Comparison of ENCODE assay signal across 12 cellular contexts in genomic region chr3:113783980-113784379, GRCh38. TPM values are rescaled to one million over a fixed set of nuclear protein-coding genes. Genes with fewer than 3 reads are reported as not detected.
A peak's percentile ranks its signal among the peaks of the same experiment; 100 is the strongest.
DNase-seq lines count a peak whose midpoint lies in the region; ATAC-seq and TF ChIP-seq lines count a peak whose summit lies in the region.
"Had no signal": no experiment of that assay in that cellular context is flagged by ENCODE, and none has a peak within 500 bp of the region (broad histone marks: within the 10 kb centered on the region; RNA-seq: fewer than 3 reads in every experiment).

No MANE protein-coding gene starts in this region.

- no peak overlapping the region for H3K4me3 ChIP-seq in PC-9
- no peak overlapping the region for H3K4me3 ChIP-seq in suprapubic skin
- H3K4me3 ChIP-seq in testis: no peak overlapping the region
- H3K4me3 ChIP-seq: gastroesophageal sphincter, sigmoid colon had no signal

- H3K9me3 Mint-ChIP-seq in activated CD8-positive, alpha-beta memory T cell treated with anti-CD3 and anti-CD28 coated beads, Interleukin-2, amount 10 ng/mL, durations not matched to agents 7 days and 5 days (ENCODE audit: low read depth): no peaks in the 10 kb centered on the region

- TF ChIP-seq POLR2A in suprapubic skin (IDR thresholded peaks at IDR 0.05) (no peak), testis (IDR thresholded peaks at IDR 0.05) (no peak)

- no peaks in the 10 kb centered on the region for H3K4me1 ChIP-seq in PC-9 (replicated peaks; ENCODE audit: insufficient read depth)
- H3K4me1 ChIP-seq in suprapubic skin: peaks cover 7% of the 10 kb centered on the region
- H3K4me1 ChIP-seq in testis: no peaks in the 10 kb centered on the region

- H3K36me3 Mint-ChIP-seq in activated CD8-positive, alpha-beta memory T cell treated with anti-CD3 and anti-CD28 coated beads, Interleukin-2, amount 10 ng/mL, durations not matched to agents 7 days and 5 days: peaks cover 7% of the 10 kb centered on the region

- H2AFZ ChIP-seq in PC-9: no peak overlapping the region

- TF ChIP-seq EP300 in suprapubic skin (IDR thresholded peaks at IDR 0.05): no peak

- H3K27ac Mint-ChIP-seq in activated CD8-positive, alpha-beta memory T cell treated with anti-CD3 and anti-CD28 coated beads, Interleukin-2, amount 10 ng/mL, durations not matched to agents 7 days and 5 days: peak overlapping the region; percentile 30

- no peaks in the 10 kb centered on the region for H3K9me3 ChIP-seq in PC-9 (ENCODE audit: insufficient read depth, low read depth)
- no peaks in the 10 kb centered on the region for H3K9me3 ChIP-seq in suprapubic skin
- no peaks in the 10 kb centered on the region for H3K9me3 ChIP-seq in testis
- H3K9me3 ChIP-seq: gastroesophageal sphincter, sigmoid colon had no signal

- intact Hi-C loops in PC-9 (cut with micrococcal nuclease; ENCODE audit: unreplicated experiment): loop anchor here (1.0 kb wide), 1 partner anchor 37 kb away; the partner anchor contains the start of gene ATP6V1A
- intact Hi-C loops in testis (cut with DNase I; ENCODE audit: low total_unique reads): no loop called here

- WGBS in suprapubic skin: 54% methylated on average over 4 of the region's 4 CpGs
- WGBS in testis, 2 donors: 80 to 82% methylated on average over 4 of the region's 4 CpGs

- TF ChIP-seq CTCF in PC-9 (conservative IDR thresholded peaks at IDR 0.05) (no peak), suprapubic skin (IDR thresholded peaks at IDR 0.05) (no peak), testis (IDR thresholded peaks at IDR 0.05) (no peak)

- 0 out of 2 replicates have a peak overlapping the region, but pooled peaks have one; percentile 9 for H3K27ac ChIP-seq in PC-9
- H3K27ac ChIP-seq in suprapubic skin: peak overlapping the region; percentile 43
- no peak overlapping the region for H3K27ac ChIP-seq in testis

- H3K79me2 ChIP-seq in PC-9 (ENCODE audit: low read depth): no peaks in the 10 kb centered on the region

- CTCF ChIA-PET in activated CD8-positive, alpha-beta memory T cell treated with anti-CD3 and anti-CD28 coated beads, Interleukin-2, amount 10 ng/mL, durations not matched to agents 7 days and 5 days (lab: Charles Lee): interaction anchor here (0.8 kb wide), 1 partner anchor 48 kb away, joined by 3 read pairs; no protein-coding TSS in a partner anchor
- CTCF ChIA-PET in PC-9 (lab: Charles Lee): no interaction called here

- peaks cover 12% of the 10 kb centered on the region for H3K4me1 Mint-ChIP-seq in activated CD8-positive, alpha-beta memory T cell treated with anti-CD3 and anti-CD28 coated beads, Interleukin-2, amount 10 ng/mL, durations not matched to agents 7 days and 5 days

- H4K20me1 ChIP-seq in PC-9 (ENCODE audit: insufficient read depth): no peaks in the 10 kb centered on the region

- H3K4me2 ChIP-seq in PC-9: no peak overlapping the region

- BruUV-seq in PC-9 (replicated peaks; lab: Mats Ljungman, UMichigan): no TSS peak

- ATAC-seq in activated CD8-positive, alpha-beta memory T cell treated with anti-CD3 and anti-CD28 coated beads, Interleukin-2, amount 10 ng/mL, durations not matched to agents 7 days and 5 days: no peak
- no peak for ATAC-seq in GM18858 (IDR thresholded peaks at IDR 0.05; ENCODE audit: unreplicated experiment)
- ATAC-seq in GM18873 (IDR thresholded peaks at IDR 0.05; ENCODE audit: low FRiP score, unreplicated experiment): no peak
- ATAC-seq: gastroesophageal sphincter had no signal

- H3K4me3 Mint-ChIP-seq in activated CD8-positive, alpha-beta memory T cell treated with anti-CD3 and anti-CD28 coated beads, Interleukin-2, amount 10 ng/mL, durations not matched to agents 7 days and 5 days: no peak overlapping the region

- POLR2A ChIA-PET in PC-9 (lab: Charles Lee; ENCODE audit: unreplicated experiment): interaction anchor here (0.7 kb wide), 1 partner anchor 1502 kb away, joined by 9 read pairs; no protein-coding TSS in a partner anchor

- H3F3A ChIP-seq in PC-9 (ENCODE audit: insufficient read depth, low read depth): 0 out of 2 replicates have a peak, but pooled peaks cover 9% of the 10 kb centered on the region

- H3K9me2 ChIP-seq in PC-9 (ENCODE audit: insufficient read depth): no peaks in the 10 kb centered on the region

- DNase-seq in activated CD8-positive, alpha-beta memory T cell treated with anti-CD3 and anti-CD28 coated beads, Interleukin-2, amount 10 ng/mL, durations not matched to agents 7 days and 5 days: no peak
- no peak for DNase-seq in activated CD8-positive, alpha-beta memory T cell treated with anti-CD3 and anti-CD28 coated beads, Interleukin-2, amount 50 U/mL, for 48 hours
- DNase-seq in PC-9 (no peak), iPS DF 4.7 (ENCODE audit: extremely low read depth, low spot score) (peak; percentile 19), suprapubic skin (ENCODE audit: low spot score in 2 of 2) (no peak), testis (no peak)
- DNase-seq: activated gamma-delta T cell treated with Interleukin-2 at 50 U/mL for 16 hours, NCI-H1694, sigmoid colon had no signal

- H3K27me3 Mint-ChIP-seq in activated CD8-positive, alpha-beta memory T cell treated with anti-CD3 and anti-CD28 coated beads, Interleukin-2, amount 10 ng/mL, durations not matched to agents 7 days and 5 days: no peaks in the 10 kb centered on the region

- 0 out of 2 replicates have a peak, but pooled peaks cover 4% of the 10 kb centered on the region for H3K36me3 ChIP-seq in PC-9 (ENCODE audit: low read depth)
- peaks cover 37% of the 10 kb centered on the region for H3K36me3 ChIP-seq in suprapubic skin
- H3K36me3 ChIP-seq in testis (ENCODE audit: low read depth, missing control alignments): no peaks in the 10 kb centered on the region

- H3K27me3 ChIP-seq in PC-9 (ENCODE audit: insufficient read depth, low read depth) (no peaks in the 10 kb centered on the region), suprapubic skin (no peaks in the 10 kb centered on the region), testis (no peaks in the 10 kb centered on the region)
- H3K27me3 ChIP-seq: gastroesophageal sphincter, sigmoid colon had no signal

RNA-seq across cellular contexts. Expression of gene ATP6V1A, which starts 37.1 kb away (rescaled TPM):
- 10 to 100 TPM; 30.0 to 50.3 TPM for total RNA-seq in activated CD8-positive, alpha-beta memory T cell treated with anti-CD3 and anti-CD28 coated beads, Interleukin-2, amount 10 ng/mL, durations not matched to agents 7 days and 5 days
- 56.2 and 75.1 TPM in 2 replicates for total RNA-seq in PC-9 (2021)
- 10 to 100 TPM; 43.5 to 63.5 (median 58.7) TPM for total RNA-seq in suprapubic skin
- 10 to 100 TPM; 51.6 to 55.9 TPM for total RNA-seq in testis
- 37.8 TPM for polyA plus RNA-seq in testis (ENCODE audit: insufficient read depth, low read depth, low replicate concordance)

RNA-seq across cellular contexts. Expression of gene NAA50, which starts 37.9 kb away (rescaled TPM):
- total RNA-seq in activated CD8-positive, alpha-beta memory T cell treated with anti-CD3 and anti-CD28 coated beads, Interleukin-2, amount 10 ng/mL, durations not matched to agents 7 days and 5 days: 100 to 1,000 TPM; 106 to 134 TPM
- total RNA-seq in PC-9 (2021) (198 and 221 TPM in 2 replicates), suprapubic skin (100 to 1,000 TPM in 3 of 4 donors, 10 to 100 TPM in 1; 87.3 to 184 (median 128) TPM), testis (100 to 1,000 TPM; 139 to 174 TPM)
- polyA plus RNA-seq in testis (ENCODE audit: insufficient read depth, low read depth, low replicate concordance): 100.0 TPM

RNA-seq across cellular contexts. Expression of gene GRAMD1C, which starts 54.6 kb away (rescaled TPM):
- 1 to 10 TPM in 1 of 2 experiments, under 1 TPM in 1; 0.40 to 1.1 TPM for total RNA-seq in activated CD8-positive, alpha-beta memory T cell treated with anti-CD3 and anti-CD28 coated beads, Interleukin-2, amount 10 ng/mL, durations not matched to agents 7 days and 5 days
- total RNA-seq in PC-9 (2021): 14.7 and 15.7 TPM in 2 replicates
- 10 to 100 TPM; 16.5 to 70.9 (median 25.5) TPM for total RNA-seq in suprapubic skin
- 10 to 100 TPM; 24.1 to 24.3 TPM for total RNA-seq in testis
- polyA plus RNA-seq in testis (ENCODE audit: insufficient read depth, low read depth, low replicate concordance): 45.5 TPM

Comparison
In these comparisons a context has a peak if more than half of its experiments do, and no peak if none do; other contexts are left out.
1. H3K27ac ChIP-seq: peak in PC-9 (single experiment) and suprapubic skin (single experiment); none in testis (0 of 2).